ENCODE assay signal across 9 cellular contexts in the genomic region with DNA sequence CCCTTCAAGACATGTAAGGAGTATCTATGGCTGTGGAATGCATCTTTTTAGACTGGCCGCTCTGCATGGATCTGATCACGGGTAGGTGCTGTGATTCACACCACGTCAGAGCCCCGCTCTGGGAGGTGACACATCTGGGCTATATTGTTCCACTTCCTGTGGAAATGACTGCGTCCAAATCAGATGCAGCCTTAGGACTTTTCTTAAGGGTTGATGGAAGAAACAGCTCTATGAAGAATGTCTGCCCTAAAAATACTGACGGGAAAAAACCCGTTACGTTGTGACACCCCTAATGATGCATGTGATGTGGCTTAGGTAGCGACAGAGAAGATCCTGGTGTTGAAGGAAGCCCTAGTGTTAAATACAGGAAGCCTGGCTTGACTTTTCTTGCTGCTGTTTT. TPM values are rescaled to one million over a fixed set of nuclear protein-coding genes. Genes with fewer than 3 reads are reported as not detected.
A peak's percentile ranks its signal among the peaks of the same experiment; 100 is the strongest.
DNase-seq lines count a peak whose midpoint lies in the region; ATAC-seq lines count a peak whose summit lies in the region.
"Had no signal": no experiment of that assay in that cellular context is flagged by ENCODE, and none has a peak within 500 bp of the region (broad histone marks: within the 10 kb centered on the region; RNA-seq: fewer than 3 reads in every experiment).

No MANE protein-coding gene starts in this region.

- H3K27me3 Mint-ChIP-seq in activated T-cell treated with anti-CD3 and anti-CD28 coated beads, Interleukin-2, amount 50 U/mL, for 24 hours = no peaks in the 10 kb centered on the region

- no peak overlapping the region for H3K27ac ChIP-seq in SJCRH30
- H3K27ac ChIP-seq: parathyroid adenoma had no signal

- H3K4me1 Mint-ChIP-seq in activated T-cell treated with anti-CD3 and anti-CD28 coated beads, Interleukin-2, amount 50 U/mL, for 24 hours (ENCODE audit: low read depth) = peaks cover 86% of the 10 kb centered on the region

- H3K4me3 ChIP-seq in SJCRH30 = no peak overlapping the region

- no peaks in the 10 kb centered on the region for H3K36me3 ChIP-seq in SJCRH30

- peaks cover 20% of the 10 kb centered on the region for H3K36me3 Mint-ChIP-seq in activated T-cell treated with anti-CD3 and anti-CD28 coated beads, Interleukin-2, amount 50 U/mL, for 24 hours (ENCODE audit: low read depth)

- ATAC-seq in GM19463 (IDR thresholded peaks at IDR 0.05; ENCODE audit: unreplicated experiment) = no peak
- no peak for ATAC-seq in GM19397 (IDR thresholded peaks at IDR 0.05; ENCODE audit: unreplicated experiment)

- in situ Hi-C loops in KBM-7 (cut with MboI; ENCODE audit: low pct_unique_long_range_greater_than_20kb, low sequenced_read_pairs) = no loop called here

- DNase-seq in KBM-7 = peak; percentile 29
- DNase-seq in activated T-cell treated with anti-CD3 and anti-CD28 coated beads, Interleukin-2, amount 50 U/mL, for 24 hours = peak; percentile 74
- peak; percentile 63 for DNase-seq in glomerular visceral epithelial cell (ENCODE audit: extremely low spot score)
- peak; percentile 50 to 55 for DNase-seq in stimulated activated CD8-positive, alpha-beta memory T cell treated with anti-CD3 and anti-CD28 coated beads, Interleukin-2, amount 100 ng/mL, for 1 hour (ENCODE audit: low read depth in 2 of 2)
- DNase-seq in SJCRH30 = no peak
- no peak for DNase-seq in hypothalamus (lab: John Stamatoyannopoulos, UW)

- no peaks in the 10 kb centered on the region for H3K9me3 Mint-ChIP-seq in activated T-cell treated with anti-CD3 and anti-CD28 coated beads, Interleukin-2, amount 50 U/mL, for 24 hours

- H3K27me3 ChIP-seq in SJCRH30 = no peaks in the 10 kb centered on the region

- H3K27ac Mint-ChIP-seq in activated T-cell treated with anti-CD3 and anti-CD28 coated beads, Interleukin-2, amount 50 U/mL, for 24 hours = peak overlapping the region; percentile 98

- no peaks in the 10 kb centered on the region for H3K4me1 ChIP-seq in SJCRH30

- no peaks in the 10 kb centered on the region for H3K9me3 ChIP-seq in SJCRH30 (replicated peaks)

- H3K4me3 Mint-ChIP-seq in activated T-cell treated with anti-CD3 and anti-CD28 coated beads, Interleukin-2, amount 50 U/mL, for 24 hours = peak overlapping the region; percentile 61

RNA-seq across cellular contexts. Expression of a gene that starts 12.2 kb away (rescaled TPM):
- total RNA-seq in SJCRH30 (2014; rRNA removed; shearing (Covaris generic)) = 18.4 and 20.2 TPM in 2 replicates

RNA-seq across cellular contexts. Expression of a gene that starts 27.1 kb away (rescaled TPM):
- not detected in 2 replicates for total RNA-seq in SJCRH30 (2014; rRNA removed; shearing (Covaris generic))

Comparison
In these comparisons a context has a peak if more than half of its experiments do, and no peak if none do; other contexts are left out.
1. DNase-seq: peak in KBM-7 (single experiment), activated T-cell treated with anti-CD3 and anti-CD28 coated beads, Interleukin-2, amount 50 U/mL, for 24 hours (single experiment), glomerular visceral epithelial cell (single experiment) and stimulated activated CD8-positive, alpha-beta memory T cell treated with anti-CD3 and anti-CD28 coated beads, Interleukin-2, amount 100 ng/mL, for 1 hour (2 of 2); none in SJCRH30 (0 of 2) and hypothalamus (0 of 51).